Comparison of ENCODE assay signal across 28 cellular contexts in genomic region chr4:39850727-39851126, GRCh38.
"Had no signal": no experiment of that assay in that cellular context is flagged by ENCODE, and none has a peak within 500 bp of the region (broad histone marks: within the 10 kb centered on the region; RNA-seq: fewer than 3 reads in every experiment).

No MANE protein-coding gene starts in this region.

- H3K4me1 ChIP-seq: ascending aorta, breast epithelium had no signal

- H3K36me3 ChIP-seq: breast epithelium had no signal

- H3K27ac Mint-ChIP-seq: activated CD8-positive, alpha-beta T cell treated with anti-CD3 and anti-CD28 coated beads for 36 hours; activated naive CD8-positive, alpha-beta T cell treated with anti-CD3 and anti-CD28 coated beads for 36 hours; activated T-helper 17 cell treated with anti-CD3 and anti-CD28 coated beads, Interleukin-2, amount 50 U/mL, for 72 hours; dendritic cell treated with granulocyte-macrophage colony-stimulating factor and Interleukin-4, amounts not matched to agents 40 ng/mL and 50 ng/mL, for 4 days; endodermal cell had no signal

- H3K27me3 Mint-ChIP-seq: activated CD8-positive, alpha-beta T cell treated with anti-CD3 and anti-CD28 coated beads for 36 hours; activated naive CD8-positive, alpha-beta T cell treated with anti-CD3 and anti-CD28 coated beads for 36 hours; activated T-helper 17 cell treated with anti-CD3 and anti-CD28 coated beads, Interleukin-2, amount 50 U/mL, for 72 hours; brain; dendritic cell treated with granulocyte-macrophage colony-stimulating factor and Interleukin-4, amounts not matched to agents 40 ng/mL and 50 ng/mL, for 4 days had no signal

- DNase-seq: activated CD4-positive, alpha-beta T cell treated with anti-CD3 and anti-CD28 coated beads for 1 hour; activated CD4-positive, alpha-beta T cell treated with anti-CD3 and anti-CD28 coated beads for 48 hours; activated CD4-positive, alpha-beta T cell treated with anti-CD3 and anti-CD28 coated beads, Interleukin-2, amount 50 U/mL, for 1 hour; activated CD4-positive, alpha-beta T cell treated with anti-CD3 and anti-CD28 coated beads, Interleukin-2, amount 50 U/mL, for 48 hours; activated CD8-positive, alpha-beta memory T cell treated with anti-CD3 and anti-CD28 coated beads for 24 hours; activated CD8-positive, alpha-beta T cell treated with anti-CD3 and anti-CD28 coated beads for 36 hours; activated effector memory CD4-positive, alpha-beta T cell treated with Interleukin-2 at 50 U/mL for 16 hours; activated gamma-delta T cell treated with Interleukin-2 at 50 U/mL for 16 hours; activated naive CD4-positive, alpha-beta T cell treated with anti-CD3 and anti-CD28 coated beads, Interleukin-2, amount 50 U/mL, for 16 hours; activated naive CD4-positive, alpha-beta T cell treated with Interleukin-2 at 50 U/mL for 16 hours; activated naive CD8-positive, alpha-beta T cell treated with anti-CD3 and anti-CD28 coated beads for 36 hours; activated T-cell treated with anti-CD3 and anti-CD28 coated beads, Interleukin-2, amount 50 U/mL, for 4 hours; central memory CD4-positive, alpha-beta T cell; cerebellar nuclear complex; dorsolateral prefrontal cortex; effector memory CD4-positive, alpha-beta T cell; endodermal cell; foreskin fibroblast; head of caudate nucleus; T-helper 2 cell had no signal

- H3K27ac ChIP-seq: ascending aorta, breast epithelium, cardiac muscle cell, coronary artery had no signal

- H3K4me1 Mint-ChIP-seq: brain, endodermal cell had no signal

- ATAC-seq: activated CD8-positive, alpha-beta T cell treated with anti-CD3 and anti-CD28 coated beads for 36 hours; activated T-cell treated with anti-CD3 and anti-CD28 coated beads, Interleukin-2, amount 50 U/mL, for 4 hours; activated T-helper 17 cell treated with anti-CD3 and anti-CD28 coated beads, Interleukin-2, amount 50 U/mL, for 72 hours; esophagus mucosa had no signal

- H3K27me3 ChIP-seq: ascending aorta, breast epithelium, cardiac muscle cell, dorsolateral prefrontal cortex had no signal

- H3K4me3 Mint-ChIP-seq: activated CD8-positive, alpha-beta T cell treated with anti-CD3 and anti-CD28 coated beads for 36 hours; activated naive CD8-positive, alpha-beta T cell treated with anti-CD3 and anti-CD28 coated beads for 36 hours; activated T-cell treated with anti-CD3 and anti-CD28 coated beads, Interleukin-2, amount 50 U/mL, for 4 hours; activated T-helper 17 cell treated with anti-CD3 and anti-CD28 coated beads, Interleukin-2, amount 50 U/mL, for 72 hours; brain; dendritic cell treated with granulocyte-macrophage colony-stimulating factor and Interleukin-4, amounts not matched to agents 40 ng/mL and 50 ng/mL, for 4 days; endodermal cell had no signal

- H3K4me3 ChIP-seq: ascending aorta, breast epithelium, cardiac muscle cell, coronary artery, dorsolateral prefrontal cortex had no signal

- H3K9me3 Mint-ChIP-seq: endodermal cell had no signal
